17 cellular contexts compared by ENCODE assay signal in genomic region chr9:121962421-121962820, GRCh38.
"Had no signal": no experiment of that assay in that cellular context is flagged by ENCODE, and none has a peak within 500 bp of the region (broad histone marks: within the 10 kb centered on the region; RNA-seq: fewer than 3 reads in every experiment).

No MANE protein-coding gene starts in this region.

- H3K36me3 Mint-ChIP-seq: natural killer cell treated with Interleukin-12 subunit alpha and Interleukin-12 subunit beta and Interleukin-15 and Interleukin-18, amount 100 ng/mL, for 72 hours had no signal

- DNase-seq: activated B cell treated with CpG ODN at 0.5 μM for 24 hours; activated CD4-positive, alpha-beta T cell treated with anti-CD3 and anti-CD28 coated beads, Interleukin-2, amount 10 ng/mL, durations not matched to agents 24 days and 14 days; activated naive CD4-positive, alpha-beta T cell treated with Interleukin-2 at 50 U/mL for 16 hours; cerebellar nuclear complex; esophagus squamous epithelium; hypothalamus; left cardiac atrium; nucleus accumbens; psoas muscle; right lobe of liver; stimulated activated CD4-positive, alpha-beta T cell treated with anti-CD3 and anti-CD28 coated beads, Interleukin-12 subunit alpha, Interleukin-12 subunit beta, amount 100 ng/mL, for 4 hours; stimulated activated naive CD4-positive, alpha-beta T cell treated with Interleukin-2 at 50 U/mL for 16 hours; T-helper 17 cell; upper lobe of left lung had no signal

- H3K9me3 ChIP-seq: esophagus squamous epithelium, psoas muscle, right lobe of liver, suprapubic skin, upper lobe of left lung had no signal

- H3K4me1 Mint-ChIP-seq: T-helper 17 cell had no signal

- H3K9me3 Mint-ChIP-seq: activated B cell treated with CpG ODN at 0.5 μM for 24 hours; activated CD4-positive, alpha-beta T cell treated with anti-CD3 and anti-CD28 coated beads, Interleukin-2, amount 10 ng/mL, durations not matched to agents 24 days and 14 days; activated T-helper 1 cell treated with anti-CD3 and anti-CD28 coated beads, Interleukin-12 subunit alpha, Interleukin-12 subunit beta, Interleukin-2, Interleukin-4 antibody, amounts not matched to agents 30 ng/mL and 10 ng/mL and 1 ng/mL, durations not matched to agents 14 hours and 24 hours and 36 hours; natural killer cell treated with Interleukin-12 subunit alpha and Interleukin-12 subunit beta and Interleukin-15 and Interleukin-18, amount 100 ng/mL, for 72 hours had no signal

- H3K27me3 ChIP-seq: esophagus squamous epithelium, right lobe of liver, suprapubic skin, upper lobe of left lung had no signal

- H3K36me3 ChIP-seq: esophagus squamous epithelium, right lobe of liver, suprapubic skin, upper lobe of left lung had no signal

- H3K4me3 ChIP-seq: esophagus squamous epithelium, psoas muscle, right lobe of liver, suprapubic skin, upper lobe of left lung had no signal

- ATAC-seq: left cardiac atrium; natural killer cell treated with Interleukin-12 subunit alpha and Interleukin-12 subunit beta and Interleukin-15 and Interleukin-18, amount 100 ng/mL, for 72 hours; psoas muscle; right lobe of liver; T-helper 17 cell had no signal

- H3K27ac ChIP-seq: esophagus squamous epithelium, psoas muscle, right lobe of liver, suprapubic skin, upper lobe of left lung had no signal

- H3K4me1 ChIP-seq: psoas muscle, right lobe of liver, suprapubic skin, upper lobe of left lung had no signal

- H3K4me3 Mint-ChIP-seq: activated B cell treated with CpG ODN at 0.5 μM for 24 hours; activated CD4-positive, alpha-beta T cell treated with anti-CD3 and anti-CD28 coated beads, Interleukin-2, amount 10 ng/mL, durations not matched to agents 24 days and 14 days; activated T-helper 1 cell treated with anti-CD3 and anti-CD28 coated beads, Interleukin-12 subunit alpha, Interleukin-12 subunit beta, Interleukin-2, Interleukin-4 antibody, amounts not matched to agents 30 ng/mL and 10 ng/mL and 1 ng/mL, durations not matched to agents 14 hours and 24 hours and 36 hours; natural killer cell treated with Interleukin-12 subunit alpha and Interleukin-12 subunit beta and Interleukin-15 and Interleukin-18, amount 100 ng/mL, for 72 hours; T-helper 17 cell had no signal

- H3K27me3 Mint-ChIP-seq: activated B cell treated with CpG ODN at 0.5 μM for 24 hours; natural killer cell treated with Interleukin-12 subunit alpha and Interleukin-12 subunit beta and Interleukin-15 and Interleukin-18, amount 100 ng/mL, for 72 hours; T-helper 17 cell had no signal

- H3K27ac Mint-ChIP-seq: activated B cell treated with CpG ODN at 0.5 μM for 24 hours; activated CD4-positive, alpha-beta T cell treated with anti-CD3 and anti-CD28 coated beads, Interleukin-2, amount 10 ng/mL, durations not matched to agents 24 days and 14 days; activated T-helper 1 cell treated with anti-CD3 and anti-CD28 coated beads, Interleukin-12 subunit alpha, Interleukin-12 subunit beta, Interleukin-2, Interleukin-4 antibody, amounts not matched to agents 30 ng/mL and 10 ng/mL and 1 ng/mL, durations not matched to agents 14 hours and 24 hours and 36 hours; natural killer cell treated with Interleukin-12 subunit alpha and Interleukin-12 subunit beta and Interleukin-15 and Interleukin-18, amount 100 ng/mL, for 72 hours; T-helper 17 cell had no signal
